In genomic region chr2:77954931-77955330, GRCh38 we compare ENCODE assay signal across 1 cellular context.
TF ChIP-seq lines count a peak whose summit lies in the region.

No MANE protein-coding gene starts in this region.

TF ChIP-seq in GM23338, 12 proteins besides CTCF, POLR2A, EP300 and RAD21 (continued from another document):
- TF ChIP-seq ZNF462 (CRISPR knock-in tag; IDR thresholded peaks at IDR 0.05) (no peak), EZH2 (IDR thresholded peaks at IDR 0.05; ENCODE audit: low read depth, unreplicated experiment) (no peak), CREB1 (CRISPR knock-in tag; IDR thresholded peaks at IDR 0.05; ENCODE audit: low read depth) (no peak), EZH2phosphoT487 (IDR thresholded peaks at IDR 0.05; ENCODE audit: unreplicated experiment) (no peak), STAT1 (IDR thresholded peaks at IDR 0.05; ENCODE audit: unreplicated experiment) (no peak), REST (IDR thresholded peaks at IDR 0.05; ENCODE audit: unreplicated experiment) (no peak), ZNF114 (CRISPR knock-in tag; IDR thresholded peaks at IDR 0.05) (no peak), JUNB (IDR thresholded peaks at IDR 0.05; ENCODE audit: unreplicated experiment) (no peak), ZNF331 (CRISPR knock-in tag; IDR thresholded peaks at IDR 0.05; ENCODE audit: low read depth) (no peak), NANOG (IDR thresholded peaks at IDR 0.05; ENCODE audit: borderline replicate concordance) (no peak)
TF ChIP-seq in GM23338: peak in this region for 0.
